ENCODE assay signal across 28 cellular contexts in genomic region chr15:23910030-23910429, GRCh38.
"Had no signal": no experiment of that assay in that cellular context is flagged by ENCODE, and none has a peak within 500 bp of the region (broad histone marks: within the 10 kb centered on the region; RNA-seq: fewer than 3 reads in every experiment).

No MANE protein-coding gene starts in this region.

- ATAC-seq: heart left ventricle; left colon; left lung; lower lobe of right lung; mucosa of descending colon; naive thymus-derived CD4-positive, alpha-beta T cell; right lobe of liver; stimulated activated naive B cell treated with anti-CD40 and anti-IgM and Interleukin-4, amounts not matched to agents 10 μg/mL and 1 μg/mL and 100 μg/mL, for 72 hours had no signal

- H3K4me2 ChIP-seq: smooth muscle cell had no signal

- H3K27me3 Mint-ChIP-seq: naive thymus-derived CD4-positive, alpha-beta T cell; progenitor cell of endocrine pancreas; stimulated activated naive B cell treated with anti-CD40 and anti-IgM and Interleukin-4, amounts not matched to agents 10 μg/mL and 1 μg/mL and 100 μg/mL, for 72 hours; stimulated activated naive CD8-positive, alpha-beta T cell treated with anti-CD3 and anti-CD28 coated beads, Interleukin-15, Interleukin-2, amounts not matched to agents 100 ng/mL and 50 ng/mL, for 24 hours had no signal

- H3K4me1 ChIP-seq: heart left ventricle, left lung, lower lobe of right lung, right atrium auricular region, right lobe of liver, tibial nerve, upper lobe of left lung, vagina had no signal

- FAIRE-seq: islet of Langerhans, kidney had no signal

- H3K4me3 Mint-ChIP-seq: mesothelial cell of epicardium; naive thymus-derived CD4-positive, alpha-beta T cell; nephron progenitor cell; stimulated activated naive B cell treated with anti-CD40 and anti-IgM and Interleukin-4, amounts not matched to agents 10 μg/mL and 1 μg/mL and 100 μg/mL, for 72 hours; stimulated activated naive CD8-positive, alpha-beta T cell treated with anti-CD3 and anti-CD28 coated beads, Interleukin-15, Interleukin-2, amounts not matched to agents 100 ng/mL and 50 ng/mL, for 24 hours had no signal

- H3K9me3 Mint-ChIP-seq: stimulated activated naive B cell treated with anti-CD40 and anti-IgM and Interleukin-4, amounts not matched to agents 10 μg/mL and 1 μg/mL and 100 μg/mL, for 72 hours; stimulated activated naive CD8-positive, alpha-beta T cell treated with anti-CD3 and anti-CD28 coated beads, Interleukin-15, Interleukin-2, amounts not matched to agents 100 ng/mL and 50 ng/mL, for 24 hours had no signal

- H3K9me3 ChIP-seq: heart left ventricle, left lung, lower lobe of right lung, mucosa of descending colon, ovary, right atrium auricular region, right lobe of liver, tibial nerve, upper lobe of left lung, vagina had no signal

- H3K36me3 ChIP-seq: heart left ventricle, left lung, lower lobe of right lung, ovary, right atrium auricular region, right lobe of liver, tibial nerve, upper lobe of left lung, vagina had no signal

- H3K27me3 ChIP-seq: heart left ventricle, left lung, ovary, right atrium auricular region, right lobe of liver, tibial nerve, upper lobe of left lung, vagina had no signal

- H3K27ac Mint-ChIP-seq: mesothelial cell of epicardium; naive thymus-derived CD4-positive, alpha-beta T cell; nephron progenitor cell; progenitor cell of endocrine pancreas; stimulated activated naive B cell treated with anti-CD40 and anti-IgM and Interleukin-4, amounts not matched to agents 10 μg/mL and 1 μg/mL and 100 μg/mL, for 72 hours; stimulated activated naive CD8-positive, alpha-beta T cell treated with anti-CD3 and anti-CD28 coated beads, Interleukin-15, Interleukin-2, amounts not matched to agents 100 ng/mL and 50 ng/mL, for 24 hours had no signal

- H3K4me3 ChIP-seq: heart left ventricle, left lung, lower lobe of right lung, mucosa of descending colon, ovary, right atrium auricular region, right lobe of liver, smooth muscle cell, tibial nerve, upper lobe of left lung, vagina had no signal

- DNase-seq: heart left ventricle; hypothalamus; kidney; left colon; left lung; lower lobe of right lung; mammary epithelial cell; mesenchymal stem cell; mucosa of descending colon; naive thymus-derived CD4-positive, alpha-beta T cell; nephron progenitor cell; ovary; right lobe of liver; stimulated activated CD4-positive, alpha-beta T cell treated with anti-CD3 and anti-CD28 coated beads, Interleukin-12 subunit alpha, Interleukin-12 subunit beta, amount 100 ng/mL, for 4 hours; stimulated activated CD4-positive, alpha-beta T cell treated with anti-CD3 and anti-CD28 coated beads, Interleukin-15, amount 100 ng/mL, for 24 hours; stimulated activated CD4-positive, alpha-beta T cell treated with anti-CD3 and anti-CD28 coated beads, Interleukin-2, amount 100 ng/mL, for 24 hours; stimulated activated CD4-positive, alpha-beta T cell treated with anti-CD3 and anti-CD28 coated beads, Interleukin-4, amount 100 ng/mL, for 1 hour; stimulated activated naive B cell treated with anti-CD40 and anti-IgM and Interleukin-4, amounts not matched to agents 10 μg/mL and 1 μg/mL and 100 μg/mL, for 72 hours; substantia nigra; upper lobe of left lung had no signal

- H3K4me1 Mint-ChIP-seq: naive thymus-derived CD4-positive, alpha-beta T cell; stimulated activated naive B cell treated with anti-CD40 and anti-IgM and Interleukin-4, amounts not matched to agents 10 μg/mL and 1 μg/mL and 100 μg/mL, for 72 hours had no signal

- H3K27ac ChIP-seq: heart left ventricle, left lung, lower lobe of right lung, ovary, right atrium auricular region, right lobe of liver, tibial nerve, upper lobe of left lung, vagina had no signal
